Comparison of ENCODE assay signal across 1 cellular context in the genomic region with DNA sequence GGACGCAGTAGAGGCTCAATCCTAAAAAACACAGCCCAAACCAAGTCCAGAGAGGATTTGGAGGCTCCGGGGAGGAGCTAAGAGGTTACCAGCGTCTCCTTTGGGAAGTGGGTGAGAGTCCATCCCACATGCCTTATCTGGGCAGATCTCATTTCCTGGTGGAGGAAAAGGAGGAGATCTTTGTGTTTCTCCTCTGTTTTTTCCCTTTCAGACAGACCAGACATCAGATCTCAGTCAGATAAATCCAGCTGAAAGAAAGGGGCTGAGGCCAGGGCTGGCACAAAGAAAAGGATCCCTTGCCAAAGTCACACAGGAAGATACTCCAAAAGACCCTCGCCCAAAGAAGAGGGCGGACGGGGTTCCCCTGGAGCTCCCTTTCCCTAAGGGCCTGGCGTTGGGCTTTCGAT.
TF ChIP-seq lines count a peak whose summit lies in the region.

No MANE protein-coding gene starts in this region.

TF ChIP-seq in IMR-90, 13 proteins besides CTCF, POLR2A, EP300 and RAD21:
- no peak for TF ChIP-seq CHD1 (IDR thresholded peaks at IDR 0.05; ENCODE audit: low read depth, low read length)
- no peak for TF ChIP-seq RCOR1 (IDR thresholded peaks at IDR 0.05; ENCODE audit: insufficient replicate concordance, low read length)
- TF ChIP-seq SMC3 (IDR thresholded peaks at IDR 0.05; ENCODE audit: low read depth, low read length): no peak
- TF ChIP-seq, protein P1, sequence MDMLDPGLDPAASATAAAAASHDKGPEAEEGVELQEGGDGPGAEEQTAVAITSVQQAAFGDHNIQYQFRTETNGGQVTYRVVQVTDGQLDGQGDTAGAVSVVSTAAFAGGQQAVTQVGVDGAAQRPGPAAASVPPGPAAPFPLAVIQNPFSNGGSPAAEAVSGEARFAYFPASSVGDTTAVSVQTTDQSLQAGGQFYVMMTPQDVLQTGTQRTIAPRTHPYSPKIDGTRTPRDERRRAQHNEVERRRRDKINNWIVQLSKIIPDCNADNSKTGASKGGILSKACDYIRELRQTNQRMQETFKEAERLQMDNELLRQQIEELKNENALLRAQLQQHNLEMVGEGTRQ (IDR thresholded peaks at IDR 0.05; ENCODE audit: low read depth, low read length): no peak
